In the genomic region with DNA sequence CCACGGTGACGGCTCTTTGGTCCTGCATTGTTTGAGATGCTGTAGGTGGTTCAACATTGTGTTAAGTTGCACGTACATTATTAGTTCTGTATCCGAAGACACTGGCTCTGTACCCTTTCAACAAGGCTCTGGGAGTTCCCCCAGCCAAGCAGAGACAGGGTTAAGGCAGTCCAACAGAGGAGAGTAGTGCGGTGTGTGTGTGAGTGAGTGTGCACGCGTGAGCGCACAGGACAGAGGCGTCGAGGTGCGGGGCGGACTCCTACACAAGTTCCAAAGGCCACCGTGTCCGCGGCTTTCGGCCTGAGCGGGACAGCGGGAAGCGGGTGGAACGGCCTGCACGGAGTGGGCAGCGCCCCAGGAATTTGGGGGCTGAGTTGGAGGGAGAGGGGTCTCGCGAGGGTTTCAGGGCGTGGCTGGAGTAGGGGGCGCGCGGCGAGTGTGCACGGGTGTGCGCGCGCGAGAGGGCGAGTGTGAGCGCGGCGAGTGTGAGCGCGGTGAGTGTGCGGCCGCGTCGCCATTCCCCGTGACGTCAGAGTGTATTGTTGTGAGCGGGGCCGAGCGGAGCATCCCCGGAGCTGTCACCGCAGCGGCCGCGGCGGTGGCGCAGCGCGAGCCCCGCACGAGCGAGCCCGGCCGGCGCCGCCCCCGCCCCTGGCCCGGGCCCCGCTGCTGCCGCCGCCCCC, we compare ENCODE assay signal across 8 cellular contexts. TPM values are rescaled to one million over a fixed set of nuclear protein-coding genes. Genes with fewer than 3 reads are reported as not detected.
DNase-seq lines count a peak whose midpoint lies in the region; ATAC-seq and TF ChIP-seq lines count a peak whose summit lies in the region.

A gene (plus strand): TSS at position 532 of the 683 bp plus-strand sequence. CDS start 413 bp downstream, outside the sequence.

- H3K4me1 ChIP-seq in ES-I3 (ENCODE audit: insufficient read depth, low read length) (peaks cover 12% of the 10 kb centered on the region; the same call in 1 of the 2 replicates), osteoblast (ENCODE audit: insufficient read depth, low read length) (no peaks in the 10 kb centered on the region)

- no peaks in the 10 kb centered on the region for H3K9me3 Mint-ChIP-seq in WTC11

- H3K27me3 ChIP-seq in osteoblast (ENCODE audit: insufficient read depth, low read length), result peaks cover 47% of the 10 kb centered on the region

- peak; percentile 67 for ATAC-seq in WTC11
- ATAC-seq in HG03460 (IDR thresholded peaks at IDR 0.05; ENCODE audit: unreplicated experiment), result no peak

- TF ChIP-seq RAD21 in Ishikawa (IDR thresholded peaks at IDR 0.05; ENCODE audit: low read depth), result no peak

- peak within 1 kb of the TSS; percentile 97 for H3K4me3 Mint-ChIP-seq in WTC11

- H3K27ac ChIP-seq in osteoblast (ENCODE audit: low read depth, low read length), result no peak within 1 kb of the TSS

- intact Hi-C loops in head of caudate nucleus (cut with DNase I), result loop anchor here (10.0 kb wide), 1 partner anchor 167 kb away; no protein-coding TSS in a partner anchor

- DNase-seq in WTC11 (ENCODE audit: low spot score) (peak; percentile 31), head of caudate nucleus (peak in 41 of 42 donors; percentile 23 to 83 (median 60)), osteoblast (ENCODE audit: insufficient read length, low spot score, missing footprints) (peak; percentile 82), glomerular visceral epithelial cell (ENCODE audit: extremely low spot score) (no peak)
- no peak for DNase-seq in stimulated activated CD4-positive, alpha-beta T cell treated with anti-CD3 and anti-CD28 coated beads, Interleukin-15, amount 100 ng/mL, for 24 hours

- no peaks in the 10 kb centered on the region for H4K20me1 ChIP-seq in osteoblast (ENCODE audit: insufficient read depth, low read length)

- no peak for TF ChIP-seq EP300 in Ishikawa (IDR thresholded peaks at IDR 0.05; ENCODE audit: borderline replicate concordance)

- CTCF ChIA-PET in WTC11 (lab: Charles Lee), result no interaction called here

- no peaks in the 10 kb centered on the region for H3K79me2 ChIP-seq in osteoblast (ENCODE audit: insufficient read depth, low read length)

- H3K4me1 Mint-ChIP-seq in WTC11, result peaks cover 33% of the 10 kb centered on the region

- POLR2A ChIA-PET in WTC11 (lab: Charles Lee), result no interaction called here

- H2AFZ ChIP-seq in osteoblast (ENCODE audit: low read length), result peak within 1 kb of the TSS; percentile 55

- H3K27me3 Mint-ChIP-seq in WTC11 (ENCODE audit: low read depth), result peaks cover 21% of the 10 kb centered on the region

- H3K9me3 ChIP-seq in ES-I3 (ENCODE audit: control insufficient read depth, insufficient read depth, low read length) (no peaks in the 10 kb centered on the region), osteoblast (ENCODE audit: low read depth, low read length) (no peaks in the 10 kb centered on the region)

- peak within 1 kb of the TSS; percentile 44 for H3K27ac Mint-ChIP-seq in WTC11

- H3K36me3 ChIP-seq in ES-I3 (ENCODE audit: insufficient read depth, low read length) (no peaks in the 10 kb centered on the region), osteoblast (ENCODE audit: insufficient read depth, low read length) (no peaks in the 10 kb centered on the region)

- peak within 1 kb of the TSS; percentile 79 for H3K4me2 ChIP-seq in osteoblast (ENCODE audit: insufficient read depth, low read length)

- TF ChIP-seq CTCF in WTC11 (IDR thresholded peaks at IDR 0.05) (no peak), osteoblast (IDR thresholded peaks at IDR 0.05; ENCODE audit: extremely low read depth, low read depth, low read length) (no peak)

- peak within 1 kb of the TSS; percentile 70 for H3K4me3 ChIP-seq in osteoblast (ENCODE audit: insufficient read depth, low read length)

- H3K36me3 Mint-ChIP-seq in WTC11, result peaks cover 4% of the 10 kb centered on the region

- peak within 1 kb of the TSS; percentile 91 for H3K9ac ChIP-seq in ES-I3 (ENCODE audit: low read depth, low read length)

TF ChIP-seq in Ishikawa, 13 proteins besides CTCF, POLR2A, EP300 and RAD21:
- TF ChIP-seq NFIC (IDR thresholded peaks at IDR 0.05) (no peak), TCF12 (IDR thresholded peaks at IDR 0.05; ENCODE audit: low read depth) (no peak), CEBPB (IDR thresholded peaks at IDR 0.05) (no peak), TEAD4 (IDR thresholded peaks at IDR 0.05) (no peak), YY1 (IDR thresholded peaks at IDR 0.05; ENCODE audit: low read depth) (peak; percentile 71; the same call in 1 of the 2 replicates), FOXM1 (IDR thresholded peaks at IDR 0.05; ENCODE audit: borderline replicate concordance, low read depth) (no peak), TAF1 (IDR thresholded peaks at IDR 0.05; ENCODE audit: low read depth) (no peak)
- TF ChIP-seq, protein P1, sequence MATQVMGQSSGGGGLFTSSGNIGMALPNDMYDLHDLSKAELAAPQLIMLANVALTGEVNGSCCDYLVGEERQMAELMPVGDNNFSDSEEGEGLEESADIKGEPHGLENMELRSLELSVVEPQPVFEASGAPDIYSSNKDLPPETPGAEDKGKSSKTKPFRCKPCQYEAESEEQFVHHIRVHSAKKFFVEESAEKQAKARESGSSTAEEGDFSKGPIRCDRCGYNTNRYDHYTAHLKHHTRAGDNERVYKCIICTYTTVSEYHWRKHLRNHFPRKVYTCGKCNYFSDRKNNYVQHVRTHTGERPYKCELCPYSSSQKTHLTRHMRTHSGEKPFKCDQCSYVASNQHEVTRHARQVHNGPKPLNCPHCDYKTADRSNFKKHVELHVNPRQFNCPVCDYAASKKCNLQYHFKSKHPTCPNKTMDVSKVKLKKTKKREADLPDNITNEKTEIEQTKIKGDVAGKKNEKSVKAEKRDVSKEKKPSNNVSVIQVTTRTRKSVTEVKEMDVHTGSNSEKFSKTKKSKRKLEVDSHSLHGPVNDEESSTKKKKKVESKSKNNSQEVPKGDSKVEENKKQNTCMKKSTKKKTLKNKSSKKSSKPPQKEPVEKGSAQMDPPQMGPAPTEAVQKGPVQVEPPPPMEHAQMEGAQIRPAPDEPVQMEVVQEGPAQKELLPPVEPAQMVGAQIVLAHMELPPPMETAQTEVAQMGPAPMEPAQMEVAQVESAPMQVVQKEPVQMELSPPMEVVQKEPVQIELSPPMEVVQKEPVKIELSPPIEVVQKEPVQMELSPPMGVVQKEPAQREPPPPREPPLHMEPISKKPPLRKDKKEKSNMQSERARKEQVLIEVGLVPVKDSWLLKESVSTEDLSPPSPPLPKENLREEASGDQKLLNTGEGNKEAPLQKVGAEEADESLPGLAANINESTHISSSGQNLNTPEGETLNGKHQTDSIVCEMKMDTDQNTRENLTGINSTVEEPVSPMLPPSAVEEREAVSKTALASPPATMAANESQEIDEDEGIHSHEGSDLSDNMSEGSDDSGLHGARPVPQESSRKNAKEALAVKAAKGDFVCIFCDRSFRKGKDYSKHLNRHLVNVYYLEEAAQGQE (IDR thresholded peaks at IDR 0.05; ENCODE audit: low read depth), result no peak
- TF ChIP-seq, protein P2, sequence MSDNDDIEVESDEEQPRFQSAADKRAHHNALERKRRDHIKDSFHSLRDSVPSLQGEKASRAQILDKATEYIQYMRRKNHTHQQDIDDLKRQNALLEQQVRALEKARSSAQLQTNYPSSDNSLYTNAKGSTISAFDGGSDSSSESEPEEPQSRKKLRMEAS (IDR thresholded peaks at IDR 0.05), result peak; percentile 58

TF ChIP-seq in WTC11, 78 proteins besides CTCF, POLR2A, EP300 and RAD21:
- no peak for TF ChIP-seq ZNF423 (CRISPR knock-in tag; IDR thresholded peaks at IDR 0.05)
- TF ChIP-seq NFE2L1 (CRISPR knock-in tag; IDR thresholded peaks at IDR 0.05), result 0 out of 2 replicates have a peak, but pooled peaks have one; percentile 15
- TF ChIP-seq, protein P3, sequence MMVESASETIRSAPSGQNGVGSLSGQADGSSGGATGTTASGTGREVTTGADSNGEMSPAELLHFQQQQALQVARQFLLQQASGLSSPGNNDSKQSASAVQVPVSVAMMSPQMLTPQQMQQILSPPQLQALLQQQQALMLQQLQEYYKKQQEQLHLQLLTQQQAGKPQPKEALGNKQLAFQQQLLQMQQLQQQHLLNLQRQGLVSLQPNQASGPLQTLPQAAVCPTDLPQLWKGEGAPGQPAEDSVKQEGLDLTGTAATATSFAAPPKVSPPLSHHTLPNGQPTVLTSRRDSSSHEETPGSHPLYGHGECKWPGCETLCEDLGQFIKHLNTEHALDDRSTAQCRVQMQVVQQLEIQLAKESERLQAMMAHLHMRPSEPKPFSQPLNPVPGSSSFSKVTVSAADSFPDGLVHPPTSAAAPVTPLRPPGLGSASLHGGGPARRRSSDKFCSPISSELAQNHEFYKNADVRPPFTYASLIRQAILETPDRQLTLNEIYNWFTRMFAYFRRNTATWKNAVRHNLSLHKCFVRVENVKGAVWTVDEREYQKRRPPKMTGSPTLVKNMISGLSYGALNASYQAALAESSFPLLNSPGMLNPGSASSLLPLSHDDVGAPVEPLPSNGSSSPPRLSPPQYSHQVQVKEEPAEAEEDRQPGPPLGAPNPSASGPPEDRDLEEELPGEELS (CRISPR knock-in tag; IDR thresholded peaks at IDR 0.05), result 0 out of 2 replicates have a peak, but pooled peaks have one; percentile 55
- no peak for TF ChIP-seq KAT7 (CRISPR knock-in tag; IDR thresholded peaks at IDR 0.05; ENCODE audit: borderline replicate concordance)
- TF ChIP-seq JUN (CRISPR knock-in tag; IDR thresholded peaks at IDR 0.05), result 0 out of 2 replicates have a peak, but pooled peaks have one; percentile 54
- TF ChIP-seq FOXP1 (CRISPR knock-in tag; IDR thresholded peaks at IDR 0.05; ENCODE audit: borderline replicate concordance), result peak; percentile 69
- TF ChIP-seq FOXK1 (CRISPR knock-in tag; IDR thresholded peaks at IDR 0.05), result peak; percentile 60; the same call in 1 of the 2 replicates
- 0 out of 2 replicates have a peak, but pooled peaks have one; percentile 22 for TF ChIP-seq TCF7 (CRISPR knock-in tag; IDR thresholded peaks at IDR 0.05; ENCODE audit: low read depth)
- TF ChIP-seq, protein P4, sequence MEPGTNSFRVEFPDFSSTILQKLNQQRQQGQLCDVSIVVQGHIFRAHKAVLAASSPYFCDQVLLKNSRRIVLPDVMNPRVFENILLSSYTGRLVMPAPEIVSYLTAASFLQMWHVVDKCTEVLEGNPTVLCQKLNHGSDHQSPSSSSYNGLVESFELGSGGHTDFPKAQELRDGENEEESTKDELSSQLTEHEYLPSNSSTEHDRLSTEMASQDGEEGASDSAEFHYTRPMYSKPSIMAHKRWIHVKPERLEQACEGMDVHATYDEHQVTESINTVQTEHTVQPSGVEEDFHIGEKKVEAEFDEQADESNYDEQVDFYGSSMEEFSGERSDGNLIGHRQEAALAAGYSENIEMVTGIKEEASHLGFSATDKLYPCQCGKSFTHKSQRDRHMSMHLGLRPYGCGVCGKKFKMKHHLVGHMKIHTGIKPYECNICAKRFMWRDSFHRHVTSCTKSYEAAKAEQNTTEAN (CRISPR knock-in tag; IDR thresholded peaks at IDR 0.05), result peak; percentile 100

RNA-seq across cellular contexts. Expression of the gene that starts here (rescaled TPM):
- total RNA-seq in WTC11 (2021), result 0.35 to 0.76 TPM (median 0.66 TPM) in 3 replicates
- total RNA-seq in osteoblast, result not detected in 2 replicates

Comparison
In these comparisons a context has a peak if more than half of its experiments do, and no peak if none do; other contexts are left out.
1. Peak in DNase-seq and ATAC-seq in WTC11; RNA of the gene not detected or under 1 TPM.
2. Peak in DNase-seq, H3K4me3 ChIP-seq and H3K4me2 ChIP-seq in osteoblast; RNA of the gene not detected or under 1 TPM.
3. DNase-seq: peak in head of caudate nucleus (41 of 42); none in stimulated activated CD4-positive, alpha-beta T cell treated with anti-CD3 and anti-CD28 coated beads, Interleukin-15, amount 100 ng/mL, for 24 hours (single experiment) and glomerular visceral epithelial cell (single experiment).